Comparison of ENCODE assay signal across 8 cellular contexts in genomic region chr18:32287873-32288272, GRCh38.
"Had no signal": no experiment of that assay in that cellular context is flagged by ENCODE, and none has a peak within 500 bp of the region (broad histone marks: within the 10 kb centered on the region; RNA-seq: fewer than 3 reads in every experiment).

No MANE protein-coding gene starts in this region.

- H2AFZ ChIP-seq: GM23338 had no signal

- H3K9ac ChIP-seq: KMS-11 had no signal

- H3K4me3 ChIP-seq: GM23338 had no signal

- H3K27ac ChIP-seq: HL-60, KMS-11 had no signal

- ATAC-seq: GM23338 had no signal

- H3K4me2 ChIP-seq: GM23338, KMS-11 had no signal

- FAIRE-seq: H1, H54 had no signal

- DNase-seq: H9, HCEC 1CT, KBM-7 had no signal
